ENCODE assay signal across 1 cellular context in the genomic region with DNA sequence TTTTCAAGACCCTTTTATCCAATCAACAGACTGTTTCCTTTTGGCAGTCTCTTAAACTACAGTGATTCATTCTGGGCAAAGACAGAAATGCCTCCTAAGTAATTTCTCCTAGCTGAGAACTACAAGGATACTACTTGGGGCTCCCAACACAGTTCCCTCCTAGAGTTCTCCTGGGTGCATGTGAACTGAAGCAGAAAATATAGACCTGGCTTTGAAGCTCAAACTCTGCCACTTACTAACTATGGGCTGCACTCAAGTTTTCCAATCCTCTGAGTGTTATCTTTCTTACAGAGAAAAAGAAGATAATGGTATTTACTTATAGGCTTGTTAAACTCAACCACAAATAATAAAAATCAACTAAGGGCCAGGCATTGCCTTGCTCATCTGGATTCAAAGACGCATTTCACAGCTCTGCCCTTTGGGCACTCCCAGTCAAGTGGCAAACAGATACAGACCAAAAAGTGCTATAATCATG.
TF ChIP-seq lines count a peak whose summit lies in the region.

No MANE protein-coding gene starts in this region.

TF ChIP-seq in HEK293, 187 proteins besides CTCF, POLR2A, EP300 and RAD21 (continued from another document):
- TF ChIP-seq ZNF626 (tag by site-specific recombination; IDR thresholded peaks at IDR 0.05) (0 out of 2 replicates have a peak, but pooled peaks have one; percentile 4), ZNF114 (tag by site-specific recombination; IDR thresholded peaks at IDR 0.05) (no peak), ZNF610 (tag by site-specific recombination; IDR thresholded peaks at IDR 0.05; ENCODE audit: borderline replicate concordance) (0 out of 2 replicates have a peak, but pooled peaks have one; percentile 46), ZNF302 (tag by site-specific recombination; IDR thresholded peaks at IDR 0.05; ENCODE audit: low read depth) (no peak), ZNF843 (tag by site-specific recombination; IDR thresholded peaks at IDR 0.05) (peak; percentile 83), GLI2 (tag by site-specific recombination; IDR thresholded peaks at IDR 0.05; ENCODE audit: borderline replicate concordance, low read depth) (no peak; the same call in 1 of the 2 replicates), FEZF1 (tag by site-specific recombination; IDR thresholded peaks at IDR 0.05) (peak; percentile 100), PRDM4 (tag by site-specific recombination; IDR thresholded peaks at IDR 0.05) (peak; percentile 67), YY2 (tag by site-specific recombination; IDR thresholded peaks at IDR 0.05) (no peak), OVOL3 (tag by site-specific recombination; IDR thresholded peaks at IDR 0.05) (peak; percentile 81), ZNF16 (tag by site-specific recombination; IDR thresholded peaks at IDR 0.05; ENCODE audit: low read depth) (no peak), ZNF785 (tag by site-specific recombination; IDR thresholded peaks at IDR 0.05) (no peak), GLIS2 (tag by site-specific recombination; IDR thresholded peaks at IDR 0.05) (no peak), ZNF76 (tag by site-specific recombination; IDR thresholded peaks at IDR 0.05; ENCODE audit: borderline replicate concordance, low read depth) (no peak), ZNF221 (tag by site-specific recombination; IDR thresholded peaks at IDR 0.05; ENCODE audit: borderline replicate concordance) (no peak), ZNF623 (tag by site-specific recombination; IDR thresholded peaks at IDR 0.05) (no peak), ZNF26 (tag by site-specific recombination; IDR thresholded peaks at IDR 0.05) (no peak), BCL11A (tag by site-specific recombination; IDR thresholded peaks at IDR 0.05; ENCODE audit: low read depth) (0 out of 2 replicates have a peak, but pooled peaks have one; percentile 56), WT1 (tag by site-specific recombination; IDR thresholded peaks at IDR 0.05) (peak; percentile 18; the same call in 1 of the 2 replicates), ZNF174 (tag by site-specific recombination; IDR thresholded peaks at IDR 0.05) (no peak), ZBTB8A (tag by site-specific recombination; IDR thresholded peaks at IDR 0.05) (no peak), ZNF10 (tag by site-specific recombination; IDR thresholded peaks at IDR 0.05) (no peak), INSM2 (tag by site-specific recombination; IDR thresholded peaks at IDR 0.05) (no peak), GFI1B (tag by site-specific recombination; IDR thresholded peaks at IDR 0.05) (no peak), ZNF629 (tag by site-specific recombination; IDR thresholded peaks at IDR 0.05) (peak; percentile 39; the same call in 1 of the 2 replicates), BCL11B (tag by site-specific recombination; IDR thresholded peaks at IDR 0.05; ENCODE audit: low read depth) (0 out of 2 replicates have a peak, but pooled peaks have one; percentile 46), ZNF837 (tag by site-specific recombination; IDR thresholded peaks at IDR 0.05) (no peak), ZNF292 (tag by site-specific recombination; IDR thresholded peaks at IDR 0.05; ENCODE audit: borderline replicate concordance, low read depth) (no peak), ZNF24 (tag by site-specific recombination; IDR thresholded peaks at IDR 0.05) (no peak), ZNF664 (tag by site-specific recombination; IDR thresholded peaks at IDR 0.05) (no peak), ZNF274 (IDR thresholded peaks at IDR 0.05; ENCODE audit: low read length) (no peak), ZNF274 (tag by site-specific recombination; IDR thresholded peaks at IDR 0.05; ENCODE audit: borderline replicate concordance) (no peak), GLIS1 (tag by site-specific recombination; IDR thresholded peaks at IDR 0.05) (peak; percentile 27; the same call in 1 of the 2 replicates), ZNF521 (tag by site-specific recombination; IDR thresholded peaks at IDR 0.05) (no peak), ZNF157 (tag by site-specific recombination; IDR thresholded peaks at IDR 0.05) (no peak), ZXDB (tag by site-specific recombination; IDR thresholded peaks at IDR 0.05) (peak; percentile 82), ZNF596 (tag by site-specific recombination; IDR thresholded peaks at IDR 0.05) (no peak), IKZF3 (tag by site-specific recombination; IDR thresholded peaks at IDR 0.05) (no peak), ZNF544 (tag by site-specific recombination; IDR thresholded peaks at IDR 0.05) (no peak), HOXD13 (CRISPR knock-in tag; IDR thresholded peaks at IDR 0.05; ENCODE audit: borderline replicate concordance) (peak; percentile 70; the same call in 1 of the 2 replicates), TSHZ1 (tag by site-specific recombination; IDR thresholded peaks at IDR 0.05; ENCODE audit: borderline replicate concordance) (peak; percentile 71; the same call in 1 of the 2 replicates), ZNF501 (tag by site-specific recombination; IDR thresholded peaks at IDR 0.05) (no peak), SP7 (tag by site-specific recombination; IDR thresholded peaks at IDR 0.05) (no peak), ZNF335 (tag by site-specific recombination; conservative IDR thresholded peaks at IDR 0.05) (no peak), ZNF404 (tag by site-specific recombination; IDR thresholded peaks at IDR 0.05) (no peak)
- TF ChIP-seq, protein P1, sequence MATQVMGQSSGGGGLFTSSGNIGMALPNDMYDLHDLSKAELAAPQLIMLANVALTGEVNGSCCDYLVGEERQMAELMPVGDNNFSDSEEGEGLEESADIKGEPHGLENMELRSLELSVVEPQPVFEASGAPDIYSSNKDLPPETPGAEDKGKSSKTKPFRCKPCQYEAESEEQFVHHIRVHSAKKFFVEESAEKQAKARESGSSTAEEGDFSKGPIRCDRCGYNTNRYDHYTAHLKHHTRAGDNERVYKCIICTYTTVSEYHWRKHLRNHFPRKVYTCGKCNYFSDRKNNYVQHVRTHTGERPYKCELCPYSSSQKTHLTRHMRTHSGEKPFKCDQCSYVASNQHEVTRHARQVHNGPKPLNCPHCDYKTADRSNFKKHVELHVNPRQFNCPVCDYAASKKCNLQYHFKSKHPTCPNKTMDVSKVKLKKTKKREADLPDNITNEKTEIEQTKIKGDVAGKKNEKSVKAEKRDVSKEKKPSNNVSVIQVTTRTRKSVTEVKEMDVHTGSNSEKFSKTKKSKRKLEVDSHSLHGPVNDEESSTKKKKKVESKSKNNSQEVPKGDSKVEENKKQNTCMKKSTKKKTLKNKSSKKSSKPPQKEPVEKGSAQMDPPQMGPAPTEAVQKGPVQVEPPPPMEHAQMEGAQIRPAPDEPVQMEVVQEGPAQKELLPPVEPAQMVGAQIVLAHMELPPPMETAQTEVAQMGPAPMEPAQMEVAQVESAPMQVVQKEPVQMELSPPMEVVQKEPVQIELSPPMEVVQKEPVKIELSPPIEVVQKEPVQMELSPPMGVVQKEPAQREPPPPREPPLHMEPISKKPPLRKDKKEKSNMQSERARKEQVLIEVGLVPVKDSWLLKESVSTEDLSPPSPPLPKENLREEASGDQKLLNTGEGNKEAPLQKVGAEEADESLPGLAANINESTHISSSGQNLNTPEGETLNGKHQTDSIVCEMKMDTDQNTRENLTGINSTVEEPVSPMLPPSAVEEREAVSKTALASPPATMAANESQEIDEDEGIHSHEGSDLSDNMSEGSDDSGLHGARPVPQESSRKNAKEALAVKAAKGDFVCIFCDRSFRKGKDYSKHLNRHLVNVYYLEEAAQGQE (tag by site-specific recombination; IDR thresholded peaks at IDR 0.05) = no peak
- TF ChIP-seq, protein P2, sequence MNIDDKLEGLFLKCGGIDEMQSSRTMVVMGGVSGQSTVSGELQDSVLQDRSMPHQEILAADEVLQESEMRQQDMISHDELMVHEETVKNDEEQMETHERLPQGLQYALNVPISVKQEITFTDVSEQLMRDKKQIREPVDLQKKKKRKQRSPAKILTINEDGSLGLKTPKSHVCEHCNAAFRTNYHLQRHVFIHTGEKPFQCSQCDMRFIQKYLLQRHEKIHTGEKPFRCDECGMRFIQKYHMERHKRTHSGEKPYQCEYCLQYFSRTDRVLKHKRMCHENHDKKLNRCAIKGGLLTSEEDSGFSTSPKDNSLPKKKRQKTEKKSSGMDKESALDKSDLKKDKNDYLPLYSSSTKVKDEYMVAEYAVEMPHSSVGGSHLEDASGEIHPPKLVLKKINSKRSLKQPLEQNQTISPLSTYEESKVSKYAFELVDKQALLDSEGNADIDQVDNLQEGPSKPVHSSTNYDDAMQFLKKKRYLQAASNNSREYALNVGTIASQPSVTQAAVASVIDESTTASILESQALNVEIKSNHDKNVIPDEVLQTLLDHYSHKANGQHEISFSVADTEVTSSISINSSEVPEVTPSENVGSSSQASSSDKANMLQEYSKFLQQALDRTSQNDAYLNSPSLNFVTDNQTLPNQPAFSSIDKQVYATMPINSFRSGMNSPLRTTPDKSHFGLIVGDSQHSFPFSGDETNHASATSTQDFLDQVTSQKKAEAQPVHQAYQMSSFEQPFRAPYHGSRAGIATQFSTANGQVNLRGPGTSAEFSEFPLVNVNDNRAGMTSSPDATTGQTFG (tag by site-specific recombination; IDR thresholded peaks at IDR 0.05; ENCODE audit: borderline replicate concordance) = no peak
- TF ChIP-seq, protein P3, sequence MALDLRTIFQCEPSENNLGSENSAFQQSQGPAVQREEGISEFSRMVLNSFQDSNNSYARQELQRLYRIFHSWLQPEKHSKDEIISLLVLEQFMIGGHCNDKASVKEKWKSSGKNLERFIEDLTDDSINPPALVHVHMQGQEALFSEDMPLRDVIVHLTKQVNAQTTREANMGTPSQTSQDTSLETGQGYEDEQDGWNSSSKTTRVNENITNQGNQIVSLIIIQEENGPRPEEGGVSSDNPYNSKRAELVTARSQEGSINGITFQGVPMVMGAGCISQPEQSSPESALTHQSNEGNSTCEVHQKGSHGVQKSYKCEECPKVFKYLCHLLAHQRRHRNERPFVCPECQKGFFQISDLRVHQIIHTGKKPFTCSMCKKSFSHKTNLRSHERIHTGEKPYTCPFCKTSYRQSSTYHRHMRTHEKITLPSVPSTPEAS (tag by site-specific recombination; IDR thresholded peaks at IDR 0.05) = no peak
